ENCODE assay signal across 1 cellular context in genomic region chr7:130293521-130293920, GRCh38.
TF ChIP-seq lines count a peak whose summit lies in the region.

No MANE protein-coding gene starts in this region.

TF ChIP-seq in SK-N-SH, 30 proteins besides CTCF, POLR2A, EP300 and RAD21 (continued from another document):
- TF ChIP-seq REST (IDR thresholded peaks at IDR 0.05; ENCODE audit: low read depth, low read length) = no peak
- TF ChIP-seq FOSL2 (IDR thresholded peaks at IDR 0.05; ENCODE audit: borderline replicate concordance, low read depth) = no peak
- no peak for TF ChIP-seq USF2 (IDR thresholded peaks at IDR 0.05; ENCODE audit: borderline replicate concordance, low read depth, low read length)
- TF ChIP-seq POLR2AphosphoS5 (IDR thresholded peaks at IDR 0.05; ENCODE audit: low read depth, low read length) = no peak
- no peak for TF ChIP-seq USF1 (IDR thresholded peaks at IDR 0.05; ENCODE audit: borderline replicate concordance, low read depth)
- no peak for TF ChIP-seq TEAD4 (IDR thresholded peaks at IDR 0.05; ENCODE audit: borderline replicate concordance, insufficient read depth)
- TF ChIP-seq GATA2 (CRISPR knock-in tag; IDR thresholded peaks at IDR 0.05) = no peak
- TF ChIP-seq TCF12 (IDR thresholded peaks at IDR 0.05) = no peak
- TF ChIP-seq PBX3 (IDR thresholded peaks at IDR 0.05) = no peak
TF ChIP-seq in SK-N-SH: peak in this region for 0.
